In the genomic region with DNA sequence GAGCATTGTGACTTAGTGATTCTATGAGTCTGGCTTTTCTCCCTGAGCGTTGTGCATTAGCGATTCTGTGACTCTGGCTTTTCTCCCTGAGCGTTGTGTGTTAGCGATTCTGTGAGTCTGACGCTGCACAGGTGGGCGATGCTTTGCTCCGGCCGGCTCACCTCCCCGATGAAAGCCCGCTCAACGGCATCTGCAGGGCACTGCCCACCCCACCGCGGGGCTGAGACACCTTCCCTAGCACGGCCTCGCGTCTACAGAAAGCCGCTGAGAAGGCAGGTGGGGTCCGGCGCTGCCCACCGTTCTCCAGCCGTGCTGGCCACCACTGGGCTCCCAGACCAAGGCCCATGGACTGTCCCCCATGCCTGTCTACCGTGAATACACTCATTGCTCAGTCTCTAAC, we compare ENCODE assay signal across 21 cellular contexts. TPM values are rescaled to one million over a fixed set of nuclear protein-coding genes. Genes with fewer than 3 reads are reported as not detected.
A peak's percentile ranks its signal among the peaks of the same experiment; 100 is the strongest.
DNase-seq lines count a peak whose midpoint lies in the region; ATAC-seq, FAIRE-seq and TF ChIP-seq lines count a peak whose summit lies in the region.
"Had no signal": no experiment of that assay in that cellular context is flagged by ENCODE, and none has a peak within 500 bp of the region (broad histone marks: within the 10 kb centered on the region; RNA-seq: fewer than 3 reads in every experiment).

No MANE protein-coding gene starts in this region.

- no peak overlapping the region for H3K4ac ChIP-seq in neuronal stem cell (ENCODE audit: low read length)

- H3K27ac ChIP-seq in GM12878 (ENCODE audit: control insufficient read depth, insufficient read depth) (no peak overlapping the region), neuronal stem cell (replicated peaks; ENCODE audit: low read length) (no peak overlapping the region), upper lobe of right lung (no peak overlapping the region)
- H3K27ac ChIP-seq: C4-2B, GM23248, PC-9 had no signal

- H3K4me3 ChIP-seq in GM12878 (no peak overlapping the region), neuronal stem cell (ENCODE audit: low read length in 2 of 2) (no peak overlapping the region), upper lobe of right lung (no peak overlapping the region)
- H3K4me3 ChIP-seq: GM23248, PC-9 had no signal

- no peak overlapping the region for H2BK5ac ChIP-seq in neuronal stem cell (ENCODE audit: low read length)

- H3K36me3 ChIP-seq in GM12878 (ENCODE audit: control insufficient read depth in 2 of 2, insufficient read depth in 2 of 2, low read length in 1 of 2), result no peaks in the 10 kb centered on the region
- H3K36me3 ChIP-seq in neuronal stem cell (replicated peaks in 1 of 2; ENCODE audit: control insufficient read depth in 2 of 2, insufficient read depth in 2 of 2, low read length in 2 of 2), result no peaks in the 10 kb centered on the region
- H3K36me3 ChIP-seq in upper lobe of right lung, result no peaks in the 10 kb centered on the region

- H3K4me2 ChIP-seq in GM12878 (ENCODE audit: control insufficient read depth, insufficient read depth) (no peak overlapping the region), neuronal stem cell (ENCODE audit: insufficient read depth, low read length, poor library complexity, severe bottlenecking) (no peak overlapping the region)
- H3K4me2 ChIP-seq: PC-9 had no signal

- H3K23ac ChIP-seq in neuronal stem cell (ENCODE audit: low read depth, low read length, poor library complexity), result peak overlapping the region; percentile 73

- H3K27me3 ChIP-seq in GM12878 (replicated peaks in 1 of 2; ENCODE audit: control insufficient read depth in 2 of 2, insufficient read depth in 2 of 2, low read length in 1 of 2) (no peaks in the 10 kb centered on the region; a peak in 2 of 4 replicates), neuronal stem cell (ENCODE audit: control insufficient read depth in 3 of 3, insufficient read depth in 3 of 3, low read depth in 1 of 3, low read length in 3 of 3) (peaks cover 0 to 60% (median 0%) of the 10 kb centered on the region in 3 experiments), upper lobe of right lung (peaks cover 79% of the 10 kb centered on the region)

- no peak overlapping the region for H2BK15ac ChIP-seq in neuronal stem cell (ENCODE audit: low read length)

- H3K18ac ChIP-seq in neuronal stem cell (ENCODE audit: low read length), result peak overlapping the region; percentile 94

- FAIRE-seq in GM12878 (lab: Jason Lieb, UNC), result no peak

- H3K4me1 ChIP-seq in GM12878 (ENCODE audit: control insufficient read depth, insufficient read depth, low read length) (no peaks in the 10 kb centered on the region; the same call in 1 of the 2 replicates), neuronal stem cell (ENCODE audit: control insufficient read depth in 2 of 2, insufficient read depth in 1 of 2, low read depth in 1 of 2, low read length in 2 of 2) (peaks cover 24 to 41% of the 10 kb centered on the region in 2 donors), upper lobe of right lung (no peaks in the 10 kb centered on the region)

- no peaks in the 10 kb centered on the region for H3K79me1 ChIP-seq in neuronal stem cell (ENCODE audit: low read depth, low read length)

- DNase-seq in Right ventricle myocardium superior, result peak; percentile 31
- DNase-seq in left cardiac atrium, result no peak
- DNase-seq in GM12878 (ENCODE audit: low read depth, low spot score), result no peak
- no peak for DNase-seq in neuronal stem cell (ENCODE audit: low spot score)
- DNase-seq in upper lobe of right lung, result peak; percentile 56
- DNase-seq in DMS79 treated with DMSO at 0.1 percent for 48 hours (lab: John Stamatoyannopoulos, UW), result no peak
- DNase-seq: DMS 273 treated with DMSO at 0.1 percent for 48 hours, DMS79, GF-D8, GM23248, H7, NCI-H1048, NCI-H1417 treated with DMSO at 0.1 percent for 48 hours, NCI-H1694 treated with DMSO at 0.1 percent for 48 hours, NCI-H2081, NCI-H2227 treated with DMSO at 0.1 percent for 48 hours, NCI-H526 treated with DMSO at 0.1 percent for 48 hours, PC-9, SHP77 treated with DMSO at 0.1 percent for 48 hours had no signal

- no peak for TF ChIP-seq EP300 in GM12878 (IDR thresholded peaks at IDR 0.05; ENCODE audit: borderline replicate concordance in 1 of 2, control insufficient read depth in 1 of 2, low read depth in 2 of 2, low read length in 2 of 2)

- in situ Hi-C loops in GM12878 (cut with MboI), result no loop called here

- CTCF ChIA-PET in GM12878 (lab: Yijun Ruan, JAX), result no interaction called here

- intact Hi-C loops in Right ventricle myocardium superior (cut with DNase I) (no loop called here), left cardiac atrium (cut with DNase I) (no loop called here), GM12878 (cut with micrococcal nuclease; ENCODE audit: unreplicated experiment) (no loop called here), upper lobe of right lung (cut with DNase I) (no loop called here)

- peak overlapping the region; percentile 92 for H2AK5ac ChIP-seq in neuronal stem cell (ENCODE audit: low read depth, low read length)

- peak overlapping the region; percentile 41 for H2BK12ac ChIP-seq in neuronal stem cell (ENCODE audit: low read length)

- TF ChIP-seq RAD21 in GM12878 (IDR thresholded peaks at IDR 0.05; ENCODE audit: insufficient read depth, low read depth, low read length), result no peak

- POLR2A ChIA-PET in GM12878 (lab: Charles Lee), result no interaction called here

- TF ChIP-seq CTCF in GM12878 (IDR thresholded peaks at IDR 0.05 in 2 of 3, conservative IDR thresholded peaks at IDR 0.05 in 1 of 3; ENCODE audit: control insufficient read depth in 2 of 3, extremely low read depth in 1 of 3, insufficient read depth in 1 of 3, low read depth in 3 of 3, low read length in 3 of 3) (no peak), upper lobe of right lung (IDR thresholded peaks at IDR 0.05) (no peak)

- no peak overlapping the region for H2BK120ac ChIP-seq in neuronal stem cell (ENCODE audit: low read depth, low read length)

- TF ChIP-seq POLR2A in GM12878 (IDR thresholded peaks at IDR 0.05; ENCODE audit: low read depth, low read length), result no peak

- peaks cover 2% of the 10 kb centered on the region; the same call in 1 of the 2 replicates for H4K20me1 ChIP-seq in GM12878 (ENCODE audit: control insufficient read depth, insufficient read depth)

- 84% methylated on average over 18 of the region's 22 CpGs for WGBS in GM12878 (ENCODE audit: insufficient coverage, insufficient replicate concordance, low lambda C conversion rate, missing lambda C conversion rate)
- WGBS in neuronal stem cell (ENCODE audit: extremely low coverage in 2 of 2, insufficient read length in 2 of 2, insufficient replicate concordance in 1 of 2), 2 donors, result no CpG with 5 or more reads among the region's 22 CpGs

- H3K14ac ChIP-seq in neuronal stem cell (ENCODE audit: low read length), result no peak overlapping the region

- no peak for ATAC-seq in Right ventricle myocardium superior (ENCODE audit: poor library complexity)
- ATAC-seq in left cardiac atrium, result no peak
- ATAC-seq in GM12878, result no peak
- no peak for ATAC-seq in upper lobe of right lung
- no peak for ATAC-seq in GM18873 (IDR thresholded peaks at IDR 0.05; ENCODE audit: low FRiP score, unreplicated experiment)

- H4K91ac ChIP-seq in neuronal stem cell (ENCODE audit: low read depth, low read length, poor library complexity), result no peak overlapping the region

- RAD21 ChIA-PET in GM12878 (lab: Charles Lee; ENCODE audit: unreplicated experiment), result no interaction called here

- H3K79me2 ChIP-seq in GM12878 (ENCODE audit: control insufficient read depth, insufficient read depth, low read length), result no peaks in the 10 kb centered on the region

- SMC1A ChIA-PET in GM12878 (lab: Charles Lee; ENCODE audit: uncharacterized antibody, unreplicated experiment), result no interaction called here

- H3K9ac ChIP-seq in GM12878 (ENCODE audit: control insufficient read depth, insufficient read depth, low read length), result no peak overlapping the region
- H3K9ac ChIP-seq in neuronal stem cell (ENCODE audit: low read depth, low read length, poor library complexity), result peak overlapping the region; percentile 60
- H3K9ac ChIP-seq: GM23248 had no signal

- H3K9me3 ChIP-seq in GM12878 (replicated peaks; ENCODE audit: control insufficient read depth, insufficient read depth, low read length) (no peaks in the 10 kb centered on the region), neuronal stem cell (replicated peaks in 1 of 2; ENCODE audit: control insufficient read depth in 2 of 2, insufficient read depth in 1 of 2, low read depth in 1 of 2, low read length in 2 of 2) (no peaks in the 10 kb centered on the region), upper lobe of right lung (no peaks in the 10 kb centered on the region)

- BruUV-seq in GM12878 (replicated peaks; lab: Mats Ljungman, UMichigan), result no TSS peak

- H2AFZ ChIP-seq in GM12878 (ENCODE audit: control insufficient read depth, low read depth, low read length) (no peak overlapping the region), neuronal stem cell (ENCODE audit: low read length) (no peak overlapping the region)
- H2AFZ ChIP-seq: GM23248, PC-9 had no signal

- H4K8ac ChIP-seq in neuronal stem cell (ENCODE audit: low read depth, low read length), result no peak overlapping the region

TF ChIP-seq in GM12878, 131 proteins besides CTCF, POLR2A, EP300 and RAD21 (continues in another document):
- TF ChIP-seq POU2F2 (IDR thresholded peaks at IDR 0.05; ENCODE audit: borderline replicate concordance, low read depth, low read length), result no peak

RNA-seq across cellular contexts. Expression of gene SLC9A3, which starts 12.8 kb away (rescaled TPM):
- total RNA-seq in Right ventricle myocardium superior, result 0.91 TPM
- total RNA-seq in left cardiac atrium, result under 1 TPM; 0.77 to 0.99 TPM
- total RNA-seq in GM12878 (2013; cell fraction: nucleolus; rRNA removed), result 4.6 TPM in 2 replicates
- 2.8 and 3.2 TPM in 2 replicates for total RNA-seq in GM12878 (2014; rRNA removed)
- 0.89 and 1.1 TPM in 2 replicates for total RNA-seq in GM12878 (2014; rRNA removed; fragmentation: Illumina TruSeq; extraction: Trizol)
- total RNA-seq in GM12878 (2021), result 2.3 and 2.5 TPM in 2 replicates
- polyA plus RNA-seq in GM12878 (2011; ENCODE audit: low read depth), result 1.1 TPM
- polyA plus RNA-seq in GM12878 (2011; rRNA removed), result 1.1 and 1.6 TPM in 2 replicates
- polyA plus RNA-seq in GM12878 (2011; cell fraction: cytosol; rRNA removed), result 1.6 and 2.1 TPM in 2 replicates
- 4.8 and 5.6 TPM in 2 replicates for polyA plus RNA-seq in GM12878 (2011; cell fraction: nucleus; rRNA removed)
- polyA plus RNA-seq in GM12878 (2012), result 1.6 and 1.9 TPM in 2 replicates
- polyA plus RNA-seq in GM12878 (2014; fragmentation: Illumina TruSeq; extraction: Trizol), result 1.5 and 1.7 TPM in 2 replicates
- polyA plus RNA-seq in GM12878 (2014; fragmentation: Nextera tagmentation; extraction: Ambion mirVana), result under 1 TPM in 1 of 2 experiments, not detected in 1; 0.04 TPM
- 4.7 and 5.2 TPM in 2 replicates for polyA plus RNA-seq in GM12878 (2014; rRNA removed)
- 1 to 10 TPM; 2.9 to 3.1 TPM for polyA plus RNA-seq in GM12878 (2016; fragmentation: Nextera tagmentation; extraction: Ambion mirVana)
- 0.44 and 0.82 TPM in 2 replicates for polyA minus RNA-seq in GM12878 (2011; rRNA and poly(A)+ RNA removed)
- 0.62 TPM in 1 of 2 replicates, not detected in the other for polyA minus RNA-seq in GM12878 (2011; cell fraction: cytosol; rRNA and poly(A)+ RNA removed)
- polyA minus RNA-seq in GM12878 (2011; cell fraction: nucleus; rRNA and poly(A)+ RNA removed), result 1.8 and 2.9 TPM in 2 replicates
- polyA plus RNA-seq in neuronal stem cell (2013, experiment 1 of 2), result 3.3 TPM
- polyA plus RNA-seq in neuronal stem cell (2013, experiment 2 of 2), result 3.2 TPM
- total RNA-seq in upper lobe of right lung, result 1.0 TPM

Comparison
In these comparisons a context has a peak if more than half of its experiments do, and no peak if none do; other contexts are left out.
1. DNase-seq: peak in Right ventricle myocardium superior (single experiment) and upper lobe of right lung (single experiment); none in left cardiac atrium (single experiment), GM12878 (single experiment), neuronal stem cell (single experiment) and DMS79 treated with DMSO at 0.1 percent for 48 hours (single experiment).